In the genomic region with DNA sequence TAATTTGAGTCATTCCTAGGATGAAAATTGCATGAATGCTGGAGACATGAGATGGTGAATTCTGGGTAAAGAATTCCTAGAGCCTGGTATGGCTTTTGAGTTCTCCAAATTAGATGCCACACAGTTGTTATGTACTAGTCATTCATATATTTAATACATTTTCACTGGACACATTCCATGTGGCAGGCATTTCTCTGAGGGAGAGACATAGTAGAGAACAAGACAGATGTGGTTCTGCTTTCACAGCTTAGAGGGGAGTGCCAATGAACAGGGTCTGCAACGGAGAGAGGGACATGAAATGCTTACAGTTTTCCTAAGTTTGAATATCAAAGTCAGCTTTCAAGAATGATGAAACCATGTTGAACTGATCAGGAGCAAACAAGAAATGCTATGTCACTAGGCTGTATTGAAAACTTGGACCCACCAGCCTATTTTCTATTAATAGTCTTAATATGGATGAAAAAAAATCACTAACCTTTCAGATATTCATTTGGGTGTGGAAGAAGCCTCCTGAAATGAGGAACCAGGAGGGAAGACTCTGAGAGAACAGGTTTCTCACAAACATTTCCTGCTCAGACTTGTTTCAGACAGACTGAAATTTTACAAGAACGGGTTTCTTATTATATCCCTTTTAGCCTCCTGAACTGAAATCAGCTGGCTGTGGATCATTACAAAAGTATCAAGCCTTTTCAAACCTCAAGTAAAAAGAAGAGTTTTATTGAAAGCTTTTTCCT, we compare ENCODE assay signal across 17 cellular contexts.
DNase-seq lines count a peak whose midpoint lies in the region; ATAC-seq and TF ChIP-seq lines count a peak whose summit lies in the region.
"Had no signal": no experiment of that assay in that cellular context is flagged by ENCODE, and none has a peak within 500 bp of the region (broad histone marks: within the 10 kb centered on the region; RNA-seq: fewer than 3 reads in every experiment).

No MANE protein-coding gene starts in this region.

- H3K4me2 ChIP-seq in OCI-LY3 (ENCODE audit: low read length) (peak overlapping the region; percentile 50), osteoblast (ENCODE audit: insufficient read depth, low read length) (no peak overlapping the region)

- no peaks in the 10 kb centered on the region for H3K36me3 ChIP-seq in OCI-LY3 (replicated peaks; ENCODE audit: low read depth, low read length)
- H3K36me3 ChIP-seq in osteoblast (ENCODE audit: insufficient read depth, low read length), result no peaks in the 10 kb centered on the region
- H3K36me3 ChIP-seq: cardiac muscle cell, esophagus squamous epithelium had no signal

- no peak overlapping the region for H3K9ac ChIP-seq in OCI-LY3 (ENCODE audit: low read length)

- DNase-seq in GM12864 (ENCODE audit: low read depth) (peak; percentile 42), osteoblast (ENCODE audit: insufficient read length, low spot score, missing footprints) (no peak), DMS79 treated with DMSO at 0.1 percent for 48 hours (lab: John Stamatoyannopoulos, UW) (no peak), iPS-NIHi11 (ENCODE audit: low spot score) (no peak), D341Med (ENCODE audit: low spot score) (no peak)
- DNase-seq: activated effector memory CD4-positive, alpha-beta T cell treated with Interleukin-2 at 50 U/mL for 16 hours; C1 segment of cervical spinal cord; DMS 273 treated with DMSO at 0.1 percent for 48 hours; esophagus squamous epithelium; NCI-H69; stimulated activated naive B cell treated with anti-CD40 and anti-IgM and Interleukin-4, amounts not matched to agents 10 μg/mL and 1 μg/mL and 100 μg/mL, for 72 hours; T1000 had no signal

- no peaks in the 10 kb centered on the region for H3K9me3 ChIP-seq in OCI-LY3 (ENCODE audit: insufficient read depth, low read length)
- H3K9me3 ChIP-seq in osteoblast (ENCODE audit: low read depth, low read length), result no peaks in the 10 kb centered on the region
- H3K9me3 ChIP-seq: esophagus squamous epithelium had no signal

- H4K20me1 ChIP-seq in OCI-LY3 (ENCODE audit: insufficient read depth, low read length), result no peaks in the 10 kb centered on the region
- no peaks in the 10 kb centered on the region for H4K20me1 ChIP-seq in osteoblast (ENCODE audit: insufficient read depth, low read length)

- H3K4me1 ChIP-seq in OCI-LY3 (ENCODE audit: low read length), result peaks cover 37% of the 10 kb centered on the region
- no peaks in the 10 kb centered on the region for H3K4me1 ChIP-seq in osteoblast (ENCODE audit: insufficient read depth, low read length)

- H3K27me3 ChIP-seq in OCI-LY3 (ENCODE audit: low read depth, low read length) (no peaks in the 10 kb centered on the region), osteoblast (ENCODE audit: insufficient read depth, low read length) (no peaks in the 10 kb centered on the region)
- H3K27me3 ChIP-seq: esophagus squamous epithelium had no signal

- H3K4me3 ChIP-seq in GM12864 (ENCODE audit: low read depth, low read length) (no peak overlapping the region), OCI-LY3 (ENCODE audit: low read length) (no peak overlapping the region), osteoblast (ENCODE audit: insufficient read depth, low read length) (no peak overlapping the region)
- H3K4me3 ChIP-seq: cardiac muscle cell had no signal

- ATAC-seq in GM19324 (IDR thresholded peaks at IDR 0.05; ENCODE audit: low FRiP score, unreplicated experiment) (peak; percentile 33), HG02763 (IDR thresholded peaks at IDR 0.05; ENCODE audit: unreplicated experiment) (peak; percentile 33)
- ATAC-seq: Panc1; stimulated activated naive B cell treated with anti-CD40 and anti-IgM and Interleukin-4, amounts not matched to agents 10 μg/mL and 1 μg/mL and 100 μg/mL, for 72 hours had no signal

- H3K27ac ChIP-seq in OCI-LY3 (ENCODE audit: low read length) (no peak overlapping the region), osteoblast (ENCODE audit: low read depth, low read length) (no peak overlapping the region)
- H3K27ac ChIP-seq: cardiac muscle cell had no signal

- TF ChIP-seq CTCF in GM12864 (IDR thresholded peaks at IDR 0.05; ENCODE audit: low read depth, low read length, missing control alignments), result no peak
- TF ChIP-seq CTCF in OCI-LY3 (IDR thresholded peaks at IDR 0.05; ENCODE audit: low read depth, low read length), result no peak
- no peak for TF ChIP-seq CTCF in osteoblast (IDR thresholded peaks at IDR 0.05; ENCODE audit: extremely low read depth, low read depth, low read length)

- H2AFZ ChIP-seq in OCI-LY3 (ENCODE audit: low read depth, low read length) (no peak overlapping the region), osteoblast (ENCODE audit: low read length) (no peak overlapping the region)

- H3K79me2 ChIP-seq in OCI-LY3 (ENCODE audit: low read length) (no peaks in the 10 kb centered on the region), osteoblast (ENCODE audit: insufficient read depth, low read length) (no peaks in the 10 kb centered on the region)
